24 cellular contexts compared by ENCODE assay signal in genomic region chrX:121389976-121390709, GRCh38.
A peak's percentile ranks its signal among the peaks of the same experiment; 100 is the strongest.
DNase-seq lines count a peak whose midpoint lies in the region; ATAC-seq and TF ChIP-seq lines count a peak whose summit lies in the region.
"Had no signal": no experiment of that assay in that cellular context is flagged by ENCODE, and none has a peak within 500 bp of the region (broad histone marks: within the 10 kb centered on the region; RNA-seq: fewer than 3 reads in every experiment).

No MANE protein-coding gene starts in this region.

- no peak overlapping the region for H3K27ac ChIP-seq in PC-3 (ENCODE audit: low read length)
- H3K27ac ChIP-seq: dorsolateral prefrontal cortex, heart left ventricle, skin epidermis, tibial artery had no signal

- no peaks in the 10 kb centered on the region for H4K20me1 ChIP-seq in PC-3 (ENCODE audit: low read length)

- POLR2A ChIA-PET in PC-3 (lab: Charles Lee; ENCODE audit: unreplicated experiment) = interaction anchor here (0.6 kb wide), 1 partner anchor 393 kb away, joined by 7 read pairs; no protein-coding TSS in a partner anchor

- H3K4me2 ChIP-seq in PC-3 (ENCODE audit: low read length) = no peak overlapping the region

- TF ChIP-seq CTCF in PC-3 (conservative IDR thresholded peaks at IDR 0.05; ENCODE audit: low read depth, low read length) (no peak), choroid plexus epithelial cell (conservative IDR thresholded peaks at IDR 0.05; ENCODE audit: low read depth, low read length) (no peak), GM20000 (IDR thresholded peaks at IDR 0.05; ENCODE audit: extremely low read depth, missing control alignments) (no peak)

- H3K27me3 ChIP-seq in PC-3 (ENCODE audit: low read length) = no peaks in the 10 kb centered on the region
- H3K27me3 ChIP-seq: heart left ventricle, tibial artery had no signal

- peaks cover 11% of the 10 kb centered on the region for H3K4me1 ChIP-seq in PC-3 (ENCODE audit: insufficient read depth, low read length)
- H3K4me1 ChIP-seq: heart left ventricle, tibial artery had no signal

- DNase-seq in EH (ENCODE audit: low read depth) (peak; percentile 33), PC-3 (peak; percentile 67), choroid plexus epithelial cell (ENCODE audit: low read depth) (peak; percentile 3), left colon (no peak), GM20000 (ENCODE audit: low spot score) (no peak), globus pallidus (ENCODE audit: low spot score) (no peak), putamen (ENCODE audit: low spot score) (no peak), NCI-H2029 treated with DMSO at 0.1 percent for 48 hours (lab: John Stamatoyannopoulos, UW) (no peak)
- DNase-seq: activated CD4-positive, alpha-beta T cell treated with anti-CD3 and anti-CD28 coated beads, Interleukin-2, amount 50 U/mL, for 1 hour; activated CD8-positive, alpha-beta memory T cell treated with anti-CD3 and anti-CD28 coated beads, Interleukin-2, amount 50 U/mL, for 4 hours; activated effector memory CD4-positive, alpha-beta T cell treated with Interleukin-2 at 50 U/mL for 16 hours; CD8-positive, alpha-beta memory T cell; DMS79 treated with DMSO at 0.1 percent for 48 hours; dorsolateral prefrontal cortex; HCEC 1CT; heart left ventricle; left ventricle myocardium superior; NCI-H1417; NCI-H526 treated with DMSO at 0.1 percent for 48 hours; SIG-M5; stimulated activated CD4-positive, alpha-beta T cell treated with anti-CD3 and anti-CD28 coated beads, Interleukin-2, amount 100 ng/mL, for 24 hours; stimulated activated naive CD8-positive, alpha-beta T cell treated with anti-CD3 and anti-CD28 coated beads, Interleukin-15, Interleukin-2, amounts not matched to agents 100 U/mL and 50 U/mL, for 24 hours; tibial artery had no signal

- no peaks in the 10 kb centered on the region for H3K79me2 ChIP-seq in PC-3 (ENCODE audit: low read length)

- no peaks in the 10 kb centered on the region for H3F3A ChIP-seq in PC-3 (ENCODE audit: low read length, unreplicated experiment)

- H3K9ac ChIP-seq in PC-3 (ENCODE audit: low read length) = no peak overlapping the region

- no peaks in the 10 kb centered on the region for H3K9me3 ChIP-seq in PC-3 (ENCODE audit: low read length)
- H3K9me3 ChIP-seq: heart left ventricle, tibial artery had no signal

- no peaks in the 10 kb centered on the region for H3K36me3 ChIP-seq in PC-3 (ENCODE audit: low read depth, low read length)
- H3K36me3 ChIP-seq: heart left ventricle, tibial artery had no signal

- CTCF ChIA-PET in PC-3 (lab: Charles Lee) = no interaction called here

- ATAC-seq in PC-3 = peak; percentile 66
- peak; percentile 72 for ATAC-seq in left colon
- ATAC-seq: heart left ventricle; left ventricle myocardium superior; stimulated activated naive CD8-positive, alpha-beta T cell treated with anti-CD3 and anti-CD28 coated beads, Interleukin-15, Interleukin-2, amounts not matched to agents 100 U/mL and 50 U/mL, for 24 hours had no signal

- no TSS peak for BruUV-seq in PC-3 (replicated peaks; lab: Mats Ljungman, UMichigan)

- H3K4me3 ChIP-seq in PC-3 (ENCODE audit: low read length) (no peak overlapping the region), choroid plexus epithelial cell (ENCODE audit: low read depth, low read length) (no peak overlapping the region)
- H3K4me3 ChIP-seq: dorsolateral prefrontal cortex, heart left ventricle, skin epidermis, tibial artery had no signal

- H3K9me2 ChIP-seq in PC-3 (replicated peaks; ENCODE audit: low read length) = no peaks in the 10 kb centered on the region

- H2AFZ ChIP-seq in PC-3 (ENCODE audit: low read length) = no peak overlapping the region

- intact Hi-C loops in PC-3 (cut with micrococcal nuclease) (no loop called here), left colon (cut with DNase I, micrococcal nuclease) (no loop called here)

Comparison
In these comparisons a context has a peak if more than half of its experiments do, and no peak if none do; other contexts are left out.
1. DNase-seq: peak in EH (single experiment), PC-3 (single experiment) and choroid plexus epithelial cell (single experiment); none in left colon (0 of 2), GM20000 (single experiment), globus pallidus (single experiment), putamen (single experiment) and NCI-H2029 treated with DMSO at 0.1 percent for 48 hours (single experiment).